Comparison of ENCODE assay signal across 8 cellular contexts in the genomic region with DNA sequence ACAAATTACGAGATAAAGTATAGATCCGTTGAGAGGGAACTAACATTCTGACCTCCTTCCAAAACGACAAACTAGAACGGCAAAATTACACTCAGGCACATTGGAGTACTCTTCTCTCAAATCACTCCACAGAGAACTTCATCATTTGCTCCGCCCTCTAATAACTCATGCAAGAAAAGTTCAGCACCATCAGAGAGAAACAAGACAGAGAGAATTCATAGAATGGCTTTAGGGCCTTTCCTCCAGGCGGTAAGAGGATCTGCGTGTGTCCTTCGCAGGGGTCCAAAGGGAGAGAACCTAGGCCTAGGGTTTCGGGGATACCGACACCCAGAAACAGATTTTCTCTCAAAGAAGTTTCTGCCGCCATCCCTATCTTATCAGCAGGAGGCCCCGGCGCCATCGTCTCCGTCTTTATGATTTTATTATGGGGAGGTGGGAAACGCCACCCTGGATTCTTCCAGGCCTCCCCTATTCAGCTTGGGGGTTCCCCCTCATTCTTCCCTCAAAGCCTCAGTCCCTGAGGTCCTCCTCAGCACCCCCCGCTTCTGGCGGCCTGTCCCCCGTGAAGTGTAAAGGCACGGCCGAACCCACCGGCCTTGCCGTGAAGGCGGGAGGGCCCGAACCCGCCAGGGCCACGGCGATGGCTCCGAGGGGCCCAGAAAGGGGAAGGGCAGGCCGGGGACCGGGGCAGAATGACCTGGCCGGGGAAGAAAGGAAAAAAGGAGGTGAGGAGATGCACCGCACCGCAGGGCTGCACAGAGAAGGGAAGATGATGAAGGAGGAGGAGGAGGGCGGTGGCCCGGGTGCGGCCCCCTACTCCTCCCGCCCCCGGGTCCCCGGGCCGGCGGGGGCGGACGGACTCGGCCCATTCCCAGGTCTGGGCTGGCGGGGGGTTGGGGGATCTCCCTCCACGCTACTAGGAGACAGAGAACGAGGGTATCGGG. TPM values are rescaled to one million over a fixed set of nuclear protein-coding genes. Genes with fewer than 3 reads are reported as not detected.
DNase-seq lines count a peak whose midpoint lies in the region; ATAC-seq and TF ChIP-seq lines count a peak whose summit lies in the region.

No MANE protein-coding gene starts in this region.

- in situ Hi-C loops in brain microvascular endothelial cell (cut with HindIII; ENCODE audit: low pct_ligation_motif_present, low sequenced_read_pairs) = no loop called here

- H3K9me3 ChIP-seq in HUES6 (ENCODE audit: control insufficient read depth, insufficient read depth, low read depth, low read length) (no peaks in the 10 kb centered on the region), SK-N-SH (no peaks in the 10 kb centered on the region), iPS-18c (ENCODE audit: control insufficient read depth, insufficient read depth, low read length) (no peaks in the 10 kb centered on the region)

- DNase-seq in Daoy (ENCODE audit: low read depth) (peak; percentile 38), SK-N-SH (peak; percentile 44), brain microvascular endothelial cell (peak; percentile 40), skeletal muscle cell (ENCODE audit: low read depth) (no peak), ureter (ENCODE audit: low spot score) (no peak)

- peaks cover 58% of the 10 kb centered on the region for H3K79me2 ChIP-seq in SK-N-SH (ENCODE audit: insufficient read depth)

- TF ChIP-seq CTCF in SK-N-SH (IDR thresholded peaks at IDR 0.05) (no peak), brain microvascular endothelial cell (IDR thresholded peaks at IDR 0.05; ENCODE audit: low read depth, low read length, missing control alignments) (no peak)

- H3K9ac ChIP-seq in HUES6 (ENCODE audit: low read length) = peak overlapping the region; percentile 85
- H3K9ac ChIP-seq in SK-N-SH = peak overlapping the region; percentile 90

- CTCF ChIA-PET in SK-N-SH (lab: Yijun Ruan, JAX) = no interaction called here

- H3K9me2 ChIP-seq in SK-N-SH = no peaks in the 10 kb centered on the region

- no peak for TF ChIP-seq RAD21 in SK-N-SH (IDR thresholded peaks at IDR 0.05; ENCODE audit: low read length)

- ATAC-seq in GM21526 (IDR thresholded peaks at IDR 0.05; ENCODE audit: low FRiP score, unreplicated experiment) = peak; percentile 30

- H3K4me3 ChIP-seq in HUES6 (ENCODE audit: low read depth, low read length) (peak overlapping the region; percentile 95), SK-N-SH (ENCODE audit: low read depth in 2 of 2, low read length in 1 of 2) (peak overlapping the region; percentile 77 to 87), brain microvascular endothelial cell (ENCODE audit: low read depth, low read length) (peak overlapping the region; percentile 92), iPS-18c (ENCODE audit: insufficient read depth, low read depth, low read length) (peak overlapping the region; percentile 94), skeletal muscle cell (ENCODE audit: low read depth, low read length) (peak overlapping the region; percentile 93)

- peaks cover 40% of the 10 kb centered on the region for H4K20me1 ChIP-seq in SK-N-SH (ENCODE audit: insufficient read depth)

- no peak for TF ChIP-seq EP300 in SK-N-SH (IDR thresholded peaks at IDR 0.05; ENCODE audit: borderline replicate concordance in 1 of 2, low read depth in 1 of 2, low read length in 1 of 2)

- WGBS in SK-N-SH (ENCODE audit: low lambda C conversion rate) = under 1% methylated on average over 37 of the region's 49 CpGs

- H3K4me2 ChIP-seq in SK-N-SH = peak overlapping the region; percentile 83

- H3K27me3 ChIP-seq in HUES6 (ENCODE audit: control insufficient read depth, insufficient read depth, low read length) (no peaks in the 10 kb centered on the region), SK-N-SH (ENCODE audit: insufficient read depth) (no peaks in the 10 kb centered on the region), brain microvascular endothelial cell (replicated peaks) (no peaks in the 10 kb centered on the region)

- H3K4me1 ChIP-seq in HUES6 (ENCODE audit: control insufficient read depth, insufficient read depth, low read length) = no peaks in the 10 kb centered on the region
- peaks cover 0 to 6% of the 10 kb centered on the region in 2 experiments; a peak in 2 of 4 replicates for H3K4me1 ChIP-seq in SK-N-SH (ENCODE audit: control insufficient read depth in 1 of 2, insufficient read depth in 2 of 2, low read depth in 1 of 2, low read length in 1 of 2)

- peak overlapping the region; percentile 66 for H2AFZ ChIP-seq in SK-N-SH (ENCODE audit: low read depth)

- H3K36me3 ChIP-seq in HUES6 (ENCODE audit: control insufficient read depth, insufficient read depth, low read length) (peaks cover 7% of the 10 kb centered on the region), SK-N-SH (replicated peaks in 1 of 2; ENCODE audit: control insufficient read depth in 1 of 2, insufficient read depth in 2 of 2, low read length in 1 of 2) (peaks cover 2 to 17% of the 10 kb centered on the region in 2 experiments), brain microvascular endothelial cell (replicated peaks) (peaks cover 2% of the 10 kb centered on the region)

- peak overlapping the region; percentile 87 for H3K27ac ChIP-seq in HUES6 (ENCODE audit: low read depth, low read length)
- H3K27ac ChIP-seq in SK-N-SH (ENCODE audit: low read depth in 2 of 2, low read length in 1 of 2) = peak overlapping the region; percentile 76 to 89
- H3K27ac ChIP-seq in brain microvascular endothelial cell = peak overlapping the region; percentile 78

- POLR2A ChIA-PET in SK-N-SH (lab: Yijun Ruan, JAX) = interaction anchor here (0.7 to 1.1 kb wide), 2 partner anchors 9 to 113 kb away, joined by 3 to 7 read pairs; a partner anchor contains a TSS

- peaks cover 14% of the 10 kb centered on the region for H3F3A ChIP-seq in SK-N-SH (replicated peaks; ENCODE audit: insufficient read depth)

TF ChIP-seq in SK-N-SH, 30 proteins besides CTCF, POLR2A, EP300 and RAD21:
- TF ChIP-seq, protein P1, sequence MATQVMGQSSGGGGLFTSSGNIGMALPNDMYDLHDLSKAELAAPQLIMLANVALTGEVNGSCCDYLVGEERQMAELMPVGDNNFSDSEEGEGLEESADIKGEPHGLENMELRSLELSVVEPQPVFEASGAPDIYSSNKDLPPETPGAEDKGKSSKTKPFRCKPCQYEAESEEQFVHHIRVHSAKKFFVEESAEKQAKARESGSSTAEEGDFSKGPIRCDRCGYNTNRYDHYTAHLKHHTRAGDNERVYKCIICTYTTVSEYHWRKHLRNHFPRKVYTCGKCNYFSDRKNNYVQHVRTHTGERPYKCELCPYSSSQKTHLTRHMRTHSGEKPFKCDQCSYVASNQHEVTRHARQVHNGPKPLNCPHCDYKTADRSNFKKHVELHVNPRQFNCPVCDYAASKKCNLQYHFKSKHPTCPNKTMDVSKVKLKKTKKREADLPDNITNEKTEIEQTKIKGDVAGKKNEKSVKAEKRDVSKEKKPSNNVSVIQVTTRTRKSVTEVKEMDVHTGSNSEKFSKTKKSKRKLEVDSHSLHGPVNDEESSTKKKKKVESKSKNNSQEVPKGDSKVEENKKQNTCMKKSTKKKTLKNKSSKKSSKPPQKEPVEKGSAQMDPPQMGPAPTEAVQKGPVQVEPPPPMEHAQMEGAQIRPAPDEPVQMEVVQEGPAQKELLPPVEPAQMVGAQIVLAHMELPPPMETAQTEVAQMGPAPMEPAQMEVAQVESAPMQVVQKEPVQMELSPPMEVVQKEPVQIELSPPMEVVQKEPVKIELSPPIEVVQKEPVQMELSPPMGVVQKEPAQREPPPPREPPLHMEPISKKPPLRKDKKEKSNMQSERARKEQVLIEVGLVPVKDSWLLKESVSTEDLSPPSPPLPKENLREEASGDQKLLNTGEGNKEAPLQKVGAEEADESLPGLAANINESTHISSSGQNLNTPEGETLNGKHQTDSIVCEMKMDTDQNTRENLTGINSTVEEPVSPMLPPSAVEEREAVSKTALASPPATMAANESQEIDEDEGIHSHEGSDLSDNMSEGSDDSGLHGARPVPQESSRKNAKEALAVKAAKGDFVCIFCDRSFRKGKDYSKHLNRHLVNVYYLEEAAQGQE (IDR thresholded peaks at IDR 0.05; ENCODE audit: low read depth, low read length) = 0 out of 2 replicates have a peak, but pooled peaks have one; percentile 52
- TF ChIP-seq SIN3A (IDR thresholded peaks at IDR 0.05; ENCODE audit: borderline replicate concordance, low read depth, low read length) (no peak), POLR2AphosphoS5 (IDR thresholded peaks at IDR 0.05; ENCODE audit: low read depth, low read length) (peak; percentile 61; the same call in 1 of the 2 replicates), FOSL2 (IDR thresholded peaks at IDR 0.05; ENCODE audit: borderline replicate concordance, low read depth) (no peak), RCOR1 (IDR thresholded peaks at IDR 0.05; ENCODE audit: low read length) (no peak), NFIC (IDR thresholded peaks at IDR 0.05; ENCODE audit: borderline replicate concordance) (no peak), ELF1 (IDR thresholded peaks at IDR 0.05) (no peak), GATA2 (CRISPR knock-in tag; IDR thresholded peaks at IDR 0.05) (peak; percentile 6; the same call in 1 of the 2 replicates), YY1 (IDR thresholded peaks at IDR 0.05; ENCODE audit: low read depth) (peak; percentile 14; the same call in 1 of the 2 replicates), EZH2phosphoT487 (IDR thresholded peaks at IDR 0.05; ENCODE audit: borderline replicate concordance, low read depth) (no peak)
TF ChIP-seq in SK-N-SH: peak in this region for 4.

RNA-seq across cellular contexts. Expression of a gene that starts 0.8 kb away (rescaled TPM):
- 11.5 and 13.7 TPM in 2 replicates for total RNA-seq in Daoy (2014; rRNA removed; shearing (Covaris generic))
- 6.4 and 8.1 TPM in 2 replicates for polyA plus RNA-seq in SK-N-SH (2012; rRNA removed)
- 7.3 and 7.6 TPM in 2 replicates for polyA plus RNA-seq in SK-N-SH (2012; cell fraction: cytosol; rRNA removed)
- 5.2 and 9.4 TPM in 2 replicates for polyA plus RNA-seq in SK-N-SH (2012; cell fraction: nucleus; rRNA removed)
- 53.2 TPM for total RNA-seq in ureter

Comparison
In these comparisons a context has a peak if more than half of its experiments do, and no peak if none do; other contexts are left out.
1. DNase-seq: peak in Daoy (single experiment), SK-N-SH (single experiment) and brain microvascular endothelial cell (single experiment); none in skeletal muscle cell (single experiment) and ureter (single experiment).
2. Peak in every context shown above with its lines, with median percentiles within 50 percentile points of each other: H3K27ac ChIP-seq and H3K4me3 ChIP-seq.